Comparison of ENCODE assay signal across 1 cellular context in genomic region chr3:164984947-164985346, GRCh38.
TF ChIP-seq lines count a peak whose summit lies in the region.

No MANE protein-coding gene starts in this region.

TF ChIP-seq in SK-N-SH treated with all-trans-retinoic acid at 6 μM for 48 hours, 23 proteins besides CTCF, POLR2A, EP300 and RAD21 (continued from another document):
- TF ChIP-seq TSHZ2 (CRISPR knock-in tag; IDR thresholded peaks at IDR 0.05), result no peak
- no peak for TF ChIP-seq RARB (CRISPR knock-in tag; IDR thresholded peaks at IDR 0.05)
